In genomic region chr3:17632401-17633100, GRCh38 we compare ENCODE assay signal across 10 cellular contexts.
DNase-seq lines count a peak whose midpoint lies in the region; ATAC-seq and TF ChIP-seq lines count a peak whose summit lies in the region.
"Had no signal": no experiment of that assay in that cellular context is flagged by ENCODE, and none has a peak within 500 bp of the region (broad histone marks: within the 10 kb centered on the region; RNA-seq: fewer than 3 reads in every experiment).

No MANE protein-coding gene starts in this region.

- H3K9me3 ChIP-seq in AG04450 (ENCODE audit: control insufficient read depth, insufficient read depth, low read length), result no peaks in the 10 kb centered on the region

- H3K4me3 ChIP-seq in AG04450 (ENCODE audit: low read depth, low read length) (no peak overlapping the region), fibroblast of pulmonary artery (replicated peaks; ENCODE audit: low read depth, low read length) (no peak overlapping the region)
- H3K4me3 ChIP-seq: skin epidermis had no signal

- CTCF ChIA-PET in AG04450 (lab: Charles Lee), result no interaction called here
- CTCF ChIA-PET in RWPE1 (lab: Yijun Ruan, JAX), result no interaction called here

- peak; percentile 54 for ATAC-seq in GM21786 (IDR thresholded peaks at IDR 0.05; ENCODE audit: unreplicated experiment)
- ATAC-seq in left lobe of liver, result no peak

- no peak overlapping the region for H3K27ac ChIP-seq in AG04450 (ENCODE audit: low read depth, low read length)
- no peak overlapping the region for H3K27ac ChIP-seq in RWPE1
- H3K27ac ChIP-seq: skin epidermis had no signal

- POLR2A ChIA-PET in AG04450 (lab: Yijun Ruan, JAX), result no interaction called here
- POLR2A ChIA-PET in RWPE1 (lab: Yijun Ruan, JAX; ENCODE audit: low non-redundant PET), result no interaction called here

- TF ChIP-seq CTCF in AG04450 (IDR thresholded peaks at IDR 0.05; ENCODE audit: low read depth, low read length) (no peak), RWPE1 (conservative IDR thresholded peaks at IDR 0.05; ENCODE audit: low read depth) (no peak), fibroblast of pulmonary artery (IDR thresholded peaks at IDR 0.05; ENCODE audit: low read length, missing control alignments) (no peak)

- no peaks in the 10 kb centered on the region for H3K27me3 ChIP-seq in AG04450 (ENCODE audit: control insufficient read depth, insufficient read depth, low read length)

- DNase-seq in AG04450 (ENCODE audit: low read depth, low spot score), result peak; percentile 26
- DNase-seq in RWPE1 (ENCODE audit: low spot score), result peak; percentile 20
- peak; percentile 70 for DNase-seq in fibroblast of pulmonary artery (ENCODE audit: low read depth)
- no peak for DNase-seq in left lobe of liver (ENCODE audit: low spot score)
- DNase-seq in NCI-H1092 (lab: John Stamatoyannopoulos, UW), result no peak
- DNase-seq in NCI-H510A (lab: John Stamatoyannopoulos, UW), result no peak
- DNase-seq in activated T-cell treated with anti-CD3 and anti-CD28 coated beads, Interleukin-2, amount 50 U/mL, for 1 hour, result no peak
- DNase-seq: DMS79 treated with DMSO at 0.1 percent for 48 hours had no signal

Comparison
In these comparisons a context has a peak if more than half of its experiments do, and no peak if none do; other contexts are left out.
1. DNase-seq: peak in AG04450 (single experiment), RWPE1 (single experiment) and fibroblast of pulmonary artery (single experiment); none in left lobe of liver (single experiment), NCI-H1092 (single experiment), NCI-H510A (single experiment) and activated T-cell treated with anti-CD3 and anti-CD28 coated beads, Interleukin-2, amount 50 U/mL, for 1 hour (single experiment).